14 cellular contexts compared by ENCODE assay signal in genomic region chr2:160736629-160737028, GRCh38.
DNase-seq lines count a peak whose midpoint lies in the region; ATAC-seq, FAIRE-seq and TF ChIP-seq lines count a peak whose summit lies in the region.
"Had no signal": no experiment of that assay in that cellular context is flagged by ENCODE, and none has a peak within 500 bp of the region (broad histone marks: within the 10 kb centered on the region; RNA-seq: fewer than 3 reads in every experiment).

No MANE protein-coding gene starts in this region.

- H3K56ac ChIP-seq in IMR-90 (ENCODE audit: extremely low read depth, insufficient read depth, low read length): no peak overlapping the region

- intact Hi-C loops in IMR-90 (cut with micrococcal nuclease) (no loop called here), upper lobe of right lung (cut with DNase I) (no loop called here), colonic mucosa (cut with DNase I) (no loop called here)

- no peak overlapping the region for H2AK9ac ChIP-seq in IMR-90 (replicated peaks; ENCODE audit: low read depth, low read length, poor library complexity)

- H4K20me1 ChIP-seq in IMR-90 (ENCODE audit: insufficient read depth, low read length): no peaks in the 10 kb centered on the region

- no peak for FAIRE-seq in bronchial epithelial cell (lab: Jason Lieb, UNC)
- FAIRE-seq: GM12891 had no signal

- H4K91ac ChIP-seq in IMR-90 (ENCODE audit: insufficient read depth, low read depth, low read length): peak overlapping the region; percentile 77

- DNase-seq in IMR-90 (peak; percentile 66), bronchial epithelial cell (ENCODE audit: low read depth) (peak; percentile 77), left kidney (ENCODE audit: low read depth, low spot score) (peak; percentile 35), upper lobe of right lung (no peak), colonic mucosa (no peak), NK-92 (lab: John Stamatoyannopoulos, UW; ENCODE audit: unreplicated experiment) (no peak)
- DNase-seq in stimulated activated effector memory CD8-positive, alpha-beta T cell treated with anti-CD3 and anti-CD28 coated beads, Interleukin-12 subunit alpha, Interleukin-12 subunit beta, amount 100 ng/mL, for 72 hours (ENCODE audit: low spot score in 2 of 2): no peak
- DNase-seq: activated CD4-positive, CD25-positive, alpha-beta regulatory T cell treated with anti-CD3 and anti-CD28 coated beads, Interleukin-2, amount 50 U/mL, for 72 hours; NCI-H187; right lobe of liver had no signal

- peak overlapping the region; percentile 91 for H2BK120ac ChIP-seq in IMR-90 (ENCODE audit: low read depth, low read length)

- no peak for TF ChIP-seq RAD21 in IMR-90 (IDR thresholded peaks at IDR 0.05; ENCODE audit: low read length)

- H3K27ac ChIP-seq in IMR-90 (ENCODE audit: insufficient read depth, low read length) (peak overlapping the region; percentile 37; the same call in 1 of the 2 replicates), upper lobe of right lung (no peak overlapping the region), colonic mucosa (no peak overlapping the region)
- H3K27ac ChIP-seq: right lobe of liver, thoracic aorta had no signal

- H3K4me1 ChIP-seq in IMR-90 (ENCODE audit: control insufficient read depth, insufficient read depth, low read length) (peaks cover 10% of the 10 kb centered on the region), upper lobe of right lung (no peaks in the 10 kb centered on the region), colonic mucosa (no peaks in the 10 kb centered on the region)
- H3K4me1 ChIP-seq: right lobe of liver had no signal

- H2AFZ ChIP-seq in IMR-90 (replicated peaks; ENCODE audit: low read length, poor library complexity): no peak overlapping the region

- ATAC-seq in IMR-90 (ENCODE audit: low read depth): peak; percentile 85
- ATAC-seq in upper lobe of right lung: peak; percentile 44
- ATAC-seq in stimulated activated effector memory CD8-positive, alpha-beta T cell treated with anti-CD3 and anti-CD28 coated beads, Interleukin-12 subunit alpha, Interleukin-12 subunit beta, amount 100 ng/mL, for 72 hours: no peak
- no peak for ATAC-seq in HG02759 (IDR thresholded peaks at IDR 0.05; ENCODE audit: unreplicated experiment)
- ATAC-seq: right lobe of liver had no signal

- in situ Hi-C loops in IMR-90 (cut with MboI; ENCODE audit: low sequenced_read_pairs): no loop called here

- H3K79me1 ChIP-seq in IMR-90 (ENCODE audit: low read depth in 1 of 2, low read length in 2 of 2): no peaks in the 10 kb centered on the region

- CTCF ChIA-PET in IMR-90 (lab: Yijun Ruan, JAX): no interaction called here

- dilution Hi-C loops in IMR-90 (cut with HindIII; ENCODE audit: low sequenced_read_pairs, unreplicated experiment): no loop called here

- H3K27me3 ChIP-seq in IMR-90 (ENCODE audit: control insufficient read depth, insufficient read depth, low read length) (no peaks in the 10 kb centered on the region), bronchial epithelial cell (ENCODE audit: control insufficient read depth, insufficient read depth, low read length) (no peaks in the 10 kb centered on the region), upper lobe of right lung (no peaks in the 10 kb centered on the region), colonic mucosa (no peaks in the 10 kb centered on the region)
- H3K27me3 ChIP-seq: right lobe of liver had no signal

- peak overlapping the region; percentile 89 for H2BK20ac ChIP-seq in IMR-90 (ENCODE audit: low read depth, low read length)

- H2BK15ac ChIP-seq in IMR-90 (ENCODE audit: low read depth, low read length): peak overlapping the region; percentile 48; the same call in 2 of the 3 replicates

- H3K9me3 Mint-ChIP-seq in stimulated activated effector memory CD8-positive, alpha-beta T cell treated with anti-CD3 and anti-CD28 coated beads, Interleukin-12 subunit alpha, Interleukin-12 subunit beta, amount 100 ng/mL, for 72 hours: no peaks in the 10 kb centered on the region

- H3K18ac ChIP-seq in IMR-90 (ENCODE audit: low read depth, low read length): peak overlapping the region; percentile 96; the same call in 1 of the 2 replicates

- TF ChIP-seq CTCF in IMR-90 (conservative IDR thresholded peaks at IDR 0.05; ENCODE audit: low read depth, low read length): no peak
- TF ChIP-seq CTCF in bronchial epithelial cell (IDR thresholded peaks at IDR 0.05; ENCODE audit: insufficient read depth, low read length, severe bottlenecking): no peak
- no peak for TF ChIP-seq CTCF in upper lobe of right lung (IDR thresholded peaks at IDR 0.05)
- TF ChIP-seq CTCF in colonic mucosa (IDR thresholded peaks at IDR 0.05): no peak

- H2BK5ac ChIP-seq in IMR-90 (ENCODE audit: low read depth, low read length, poor library complexity, severe bottlenecking): peak overlapping the region; percentile 79

- no peaks in the 10 kb centered on the region for H3K9me3 ChIP-seq in IMR-90 (ENCODE audit: control insufficient read depth, insufficient read depth, low read length)
- H3K9me3 ChIP-seq in upper lobe of right lung: no peaks in the 10 kb centered on the region
- H3K9me3 ChIP-seq in colonic mucosa: no peaks in the 10 kb centered on the region
- H3K9me3 ChIP-seq: right lobe of liver, thoracic aorta had no signal

- H3K36me3 Mint-ChIP-seq in stimulated activated effector memory CD8-positive, alpha-beta T cell treated with anti-CD3 and anti-CD28 coated beads, Interleukin-12 subunit alpha, Interleukin-12 subunit beta, amount 100 ng/mL, for 72 hours: no peaks in the 10 kb centered on the region
- H3K36me3 Mint-ChIP-seq: brain had no signal

- no peak overlapping the region for H3K4me3 ChIP-seq in IMR-90 (ENCODE audit: insufficient read depth, low read depth, low read length)
- H3K4me3 ChIP-seq in bronchial epithelial cell (ENCODE audit: low read depth, low read length): no peak overlapping the region
- H3K4me3 ChIP-seq in upper lobe of right lung: no peak overlapping the region
- no peak overlapping the region for H3K4me3 ChIP-seq in colonic mucosa
- H3K4me3 ChIP-seq: right lobe of liver, thoracic aorta had no signal

- POLR2A ChIA-PET in IMR-90 (lab: Charles Lee; ENCODE audit: unreplicated experiment): interaction anchor here (0.6 kb wide), 1 partner anchor 57 kb away, joined by 3 read pairs; no protein-coding TSS in a partner anchor

- no peak for TF ChIP-seq POLR2A in IMR-90 (IDR thresholded peaks at IDR 0.05; ENCODE audit: low read depth, low read length)

- H3K4ac ChIP-seq in IMR-90 (ENCODE audit: low read depth, low read length): peak overlapping the region; percentile 64

- H4K5ac ChIP-seq in IMR-90 (ENCODE audit: low read depth, low read length): no peak overlapping the region; the same call in 1 of the 2 replicates

- peak overlapping the region; percentile 34 to 59; a peak in 3 of 4 replicates for H4K8ac ChIP-seq in IMR-90 (ENCODE audit: low read depth in 2 of 2, low read length in 2 of 2)

- H3K4me3 Mint-ChIP-seq in stimulated activated effector memory CD8-positive, alpha-beta T cell treated with anti-CD3 and anti-CD28 coated beads, Interleukin-12 subunit alpha, Interleukin-12 subunit beta, amount 100 ng/mL, for 72 hours: no peak overlapping the region

- H3K36me3 ChIP-seq in IMR-90 (ENCODE audit: control insufficient read depth, insufficient read depth, low read length) (no peaks in the 10 kb centered on the region), bronchial epithelial cell (ENCODE audit: control insufficient read depth, insufficient read depth, low read length) (no peaks in the 10 kb centered on the region), upper lobe of right lung (no peaks in the 10 kb centered on the region), colonic mucosa (no peaks in the 10 kb centered on the region)
- H3K36me3 ChIP-seq: right lobe of liver, thoracic aorta had no signal

- 0 out of 2 replicates have a peak, but pooled peaks cover 5% of the 10 kb centered on the region for H3K9me1 ChIP-seq in IMR-90 (ENCODE audit: insufficient read depth, low read length)

- H3K9ac ChIP-seq in IMR-90 (ENCODE audit: low read depth, low read length): no peak overlapping the region
- H3K9ac ChIP-seq in colonic mucosa (ENCODE audit: low read depth in 2 of 2, low read length in 2 of 2): no peak overlapping the region

- no peaks in the 10 kb centered on the region for H3K4me1 Mint-ChIP-seq in stimulated activated effector memory CD8-positive, alpha-beta T cell treated with anti-CD3 and anti-CD28 coated beads, Interleukin-12 subunit alpha, Interleukin-12 subunit beta, amount 100 ng/mL, for 72 hours

- H2AK5ac ChIP-seq in IMR-90 (ENCODE audit: low read depth, low read length): peak overlapping the region; percentile 65

- no CpG with 5 or more reads among the region's 1 CpG for WGBS in IMR-90 (ENCODE audit: extremely low coverage in 2 of 2, insufficient read length in 1 of 2), 2 experiments

- H3K27ac Mint-ChIP-seq in stimulated activated effector memory CD8-positive, alpha-beta T cell treated with anti-CD3 and anti-CD28 coated beads, Interleukin-12 subunit alpha, Interleukin-12 subunit beta, amount 100 ng/mL, for 72 hours: no peak overlapping the region

- BruUV-seq in IMR-90 (replicated peaks; lab: Mats Ljungman, UMichigan): no TSS peak

- peak overlapping the region; percentile 34; the same call in 1 of the 2 replicates for H3K14ac ChIP-seq in IMR-90 (replicated peaks; ENCODE audit: low read depth, low read length)

- peak overlapping the region; percentile 63; the same call in 1 of the 2 replicates for H3K4me2 ChIP-seq in IMR-90 (ENCODE audit: low read depth, low read length)

- H3K23ac ChIP-seq in IMR-90 (ENCODE audit: low read depth, low read length): peak overlapping the region; percentile 13; the same call in 1 of the 2 replicates

TF ChIP-seq in IMR-90, 13 proteins besides CTCF, POLR2A, EP300 and RAD21:
- TF ChIP-seq CHD1 (IDR thresholded peaks at IDR 0.05; ENCODE audit: low read depth, low read length) (no peak), RFX5 (IDR thresholded peaks at IDR 0.05; ENCODE audit: low read depth, low read length) (no peak), NFE2L2 (IDR thresholded peaks at IDR 0.05; ENCODE audit: low read depth, low read length) (no peak), FOS (IDR thresholded peaks at IDR 0.05; ENCODE audit: low read depth, low read length) (no peak)

Comparison
In these comparisons a context has a peak if more than half of its experiments do, and no peak if none do; other contexts are left out.
1. ATAC-seq: peak in IMR-90 (single experiment) and upper lobe of right lung (single experiment); none in stimulated activated effector memory CD8-positive, alpha-beta T cell treated with anti-CD3 and anti-CD28 coated beads, Interleukin-12 subunit alpha, Interleukin-12 subunit beta, amount 100 ng/mL, for 72 hours (single experiment) and HG02759 (single experiment).
2. DNase-seq: peak in IMR-90 (single experiment), bronchial epithelial cell (single experiment) and left kidney (single experiment); none in upper lobe of right lung (single experiment), colonic mucosa (single experiment), stimulated activated effector memory CD8-positive, alpha-beta T cell treated with anti-CD3 and anti-CD28 coated beads, Interleukin-12 subunit alpha, Interleukin-12 subunit beta, amount 100 ng/mL, for 72 hours (0 of 2) and NK-92 (single experiment).